24 cellular contexts compared by ENCODE assay signal in the genomic region with DNA sequence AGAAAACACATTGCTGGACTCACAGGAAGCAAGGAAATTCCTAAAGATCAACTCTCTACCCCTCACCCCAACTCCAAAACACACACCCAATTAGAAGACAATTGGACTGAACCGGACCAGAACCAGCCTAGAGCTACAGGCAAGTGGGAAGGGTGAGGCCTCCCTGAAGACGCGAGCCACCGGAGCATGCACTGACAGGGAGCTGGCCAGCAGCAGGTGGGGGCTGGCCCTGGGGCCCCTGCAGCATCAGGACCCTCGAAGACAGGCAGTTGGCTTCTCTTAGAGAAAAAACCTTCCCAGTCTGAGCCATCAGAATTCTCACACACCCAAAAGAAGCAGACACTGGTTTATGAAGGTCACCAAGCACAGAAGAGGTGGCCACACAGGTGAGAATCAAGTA.
DNase-seq lines count a peak whose midpoint lies in the region; ATAC-seq and TF ChIP-seq lines count a peak whose summit lies in the region.
"Had no signal": no experiment of that assay in that cellular context is flagged by ENCODE, and none has a peak within 500 bp of the region (broad histone marks: within the 10 kb centered on the region; RNA-seq: fewer than 3 reads in every experiment).

No MANE protein-coding gene starts in this region.

- TF ChIP-seq CTCF in sigmoid colon (IDR thresholded peaks at IDR 0.05) (no peak), uterus (IDR thresholded peaks at IDR 0.05) (no peak)

- peak; percentile 21 for DNase-seq in activated effector memory CD4-positive, alpha-beta T cell treated with anti-CD3 and anti-CD28 coated beads, Interleukin-2, amount 50 U/mL, for 16 hours
- no peak for DNase-seq in activated effector memory CD4-positive, alpha-beta T cell treated with Interleukin-2 at 50 U/mL for 16 hours
- DNase-seq in left lobe of liver (ENCODE audit: low spot score) (peak; percentile 23), sigmoid colon (peak; percentile 39), uterus (no peak), epidermal melanocyte (ENCODE audit: insufficient read length, low spot score) (no peak), Ammon's horn (ENCODE audit: low spot score) (no peak)
- DNase-seq in activated CD4-positive, alpha-beta T cell treated with anti-CD3 and anti-CD28 coated beads for 1 hour: no peak
- DNase-seq: CD4-positive, CD25-positive, alpha-beta regulatory T cell; DMS53; GM23248; H9; Karpas-422; MV-4-11; NCI-H1105; NCI-H146; NCI-H2029 treated with DMSO at 0.1 percent for 48 hours; NCI-H446 treated with DMSO at 0.1 percent for 48 hours; NCI-H526; NCI-H82; NK-92 treated with Interleukin-12 subunit alpha and Interleukin-12 subunit beta, amount 100 ng/mL, for 24 hours; PC-3 had no signal

- WGBS in sigmoid colon, 2 donors: 85 to 91% methylated on average over 5 of the region's 5 CpGs

- H3K4me3 ChIP-seq in sigmoid colon (no peak overlapping the region), uterus (no peak overlapping the region)
- H3K4me3 ChIP-seq: BLaER1, GM23248 had no signal

- TF ChIP-seq POLR2A in sigmoid colon (IDR thresholded peaks at IDR 0.05): no peak
- no peak for TF ChIP-seq POLR2A in uterus (IDR thresholded peaks at IDR 0.05)

- H3K27me3 ChIP-seq in sigmoid colon (no peaks in the 10 kb centered on the region), uterus (no peaks in the 10 kb centered on the region)
- H3K27me3 ChIP-seq: BLaER1 had no signal

- TF ChIP-seq EP300 in sigmoid colon (IDR thresholded peaks at IDR 0.05): no peak

- intact Hi-C loops in sigmoid colon (cut with DNase I): loop anchor here (10.0 kb wide), 1 partner anchor 977 kb away; a partner anchor contains a TSS
- intact Hi-C loops in uterus (cut with DNase I; ENCODE audit: low total_unique reads): no loop called here

- peak overlapping the region in 3 of 4 donors; percentile 71 to 74 (median 72) for H3K27ac ChIP-seq in sigmoid colon
- H3K27ac ChIP-seq in uterus: peak overlapping the region; percentile 59 to 69
- H3K27ac ChIP-seq: BLaER1, GM23248 had no signal

- H3K36me3 ChIP-seq in sigmoid colon: no peaks in the 10 kb centered on the region
- H3K36me3 ChIP-seq in uterus: no peaks in the 10 kb centered on the region

- no peak for ATAC-seq in left lobe of liver
- ATAC-seq: HepG2, PC-3 had no signal

- peaks cover 0 to 33% (median 23%) of the 10 kb centered on the region in 4 donors for H3K4me1 ChIP-seq in sigmoid colon
- no peaks in the 10 kb centered on the region for H3K4me1 ChIP-seq in uterus

- peaks cover 0 to 4% (median 0%) of the 10 kb centered on the region in 4 donors for H3K9me3 ChIP-seq in sigmoid colon
- no peaks in the 10 kb centered on the region for H3K9me3 ChIP-seq in uterus

Comparison
In these comparisons a context has a peak if more than half of its experiments do, and no peak if none do; other contexts are left out.
1. DNase-seq: peak in activated effector memory CD4-positive, alpha-beta T cell treated with anti-CD3 and anti-CD28 coated beads, Interleukin-2, amount 50 U/mL, for 16 hours (single experiment), left lobe of liver (single experiment) and sigmoid colon (single experiment); none in activated effector memory CD4-positive, alpha-beta T cell treated with Interleukin-2 at 50 U/mL for 16 hours (single experiment), uterus (0 of 2), activated CD4-positive, alpha-beta T cell treated with anti-CD3 and anti-CD28 coated beads for 1 hour (single experiment), epidermal melanocyte (single experiment) and Ammon's horn (single experiment).